34 cellular contexts compared by ENCODE assay signal in genomic region chr5:37905230-37905629, GRCh38.
"Had no signal": no experiment of that assay in that cellular context is flagged by ENCODE, and none has a peak within 500 bp of the region (broad histone marks: within the 10 kb centered on the region; RNA-seq: fewer than 3 reads in every experiment).

No MANE protein-coding gene starts in this region.

- H3K4me1 Mint-ChIP-seq: activated CD4-positive, alpha-beta T cell treated with anti-CD3 and anti-CD28 coated beads for 36 hours; activated CD4-positive, alpha-beta T cell treated with anti-CD3 and anti-CD28 coated beads, Interleukin-2, amount 10 ng/mL, durations not matched to agents 24 days and 14 days; activated CD8-positive, alpha-beta memory T cell treated with anti-CD3 and anti-CD28 coated beads, Interleukin-2, amount 10 ng/mL, durations not matched to agents 7 days and 5 days; activated naive CD4-positive, alpha-beta T cell treated with anti-CD3 and anti-CD28 coated beads, Interleukin-2, amount 50 U/mL, for 24 hours; activated naive CD8-positive, alpha-beta T cell treated with anti-CD3 and anti-CD28 coated beads for 36 hours had no signal

- H3K27ac Mint-ChIP-seq: activated CD4-positive, alpha-beta memory T cell treated with anti-CD3 and anti-CD28 coated beads for 36 hours; activated CD4-positive, alpha-beta T cell treated with anti-CD3 and anti-CD28 coated beads for 36 hours; activated CD4-positive, alpha-beta T cell treated with anti-CD3 and anti-CD28 coated beads, Interleukin-2, amount 10 ng/mL, durations not matched to agents 24 days and 14 days; activated CD8-positive, alpha-beta memory T cell treated with anti-CD3 and anti-CD28 coated beads, Interleukin-2, amount 10 ng/mL, durations not matched to agents 7 days and 5 days; activated CD8-positive, alpha-beta T cell treated with anti-CD3 and anti-CD28 coated beads, Interleukin-2, amount 10 ng/mL, durations not matched to agents 7 days and 5 days; activated naive CD4-positive, alpha-beta T cell treated with anti-CD3 and anti-CD28 coated beads for 36 hours; activated naive CD4-positive, alpha-beta T cell treated with anti-CD3 and anti-CD28 coated beads, Interleukin-2, amount 50 U/mL, for 24 hours; activated naive CD8-positive, alpha-beta T cell treated with anti-CD3 and anti-CD28 coated beads for 36 hours; activated naive CD8-positive, alpha-beta T cell treated with anti-CD3 and anti-CD28 coated beads, Interleukin-2, amount 50 U/mL, for 24 hours; activated T-helper 1 cell treated with anti-CD3 and anti-CD28 coated beads, Interleukin-12 subunit alpha, Interleukin-12 subunit beta, Interleukin-2, Interleukin-4 antibody, amounts not matched to agents 30 ng/mL and 10 ng/mL and 1 ng/mL, durations not matched to agents 14 hours and 24 hours and 36 hours; activated T-helper 2 cell treated with anti-CD3 and anti-CD28 coated beads, Interferon-gamma antibody, Interleukin-2, Interleukin-4, amounts not matched to agents 10 μg/mL and 5 μg/mL and 100 μg/mL, durations not matched to agents 14 hours and 24 hours and 36 hours; T-helper 2 cell treated with Interferon-gamma antibody and Interleukin-4, amounts not matched to agents 5 μg/mL and 100 μg/mL, for 36 hours had no signal

- H3K27me3 ChIP-seq: adrenal gland, body of pancreas, colonic mucosa, esophagus squamous epithelium, gastroesophageal sphincter had no signal

- ATAC-seq: activated CD4-positive, alpha-beta T cell treated with anti-CD3 and anti-CD28 coated beads for 36 hours; activated CD8-positive, alpha-beta memory T cell treated with anti-CD3 and anti-CD28 coated beads, Interleukin-2, amount 10 ng/mL, durations not matched to agents 7 days and 5 days; activated CD8-positive, alpha-beta T cell treated with anti-CD3 and anti-CD28 coated beads, Interleukin-2, amount 10 ng/mL, durations not matched to agents 7 days and 5 days; activated naive CD8-positive, alpha-beta T cell treated with anti-CD3 and anti-CD28 coated beads, Interleukin-2, amount 50 U/mL, for 24 hours; body of pancreas; gastroesophageal sphincter had no signal

- H3K4me3 Mint-ChIP-seq: activated CD4-positive, alpha-beta memory T cell treated with anti-CD3 and anti-CD28 coated beads for 36 hours; activated CD4-positive, alpha-beta T cell treated with anti-CD3 and anti-CD28 coated beads for 36 hours; activated CD4-positive, alpha-beta T cell treated with anti-CD3 and anti-CD28 coated beads, Interleukin-2, amount 10 ng/mL, durations not matched to agents 24 days and 14 days; activated CD8-positive, alpha-beta memory T cell treated with anti-CD3 and anti-CD28 coated beads, Interleukin-2, amount 10 ng/mL, durations not matched to agents 7 days and 5 days; activated CD8-positive, alpha-beta T cell treated with anti-CD3 and anti-CD28 coated beads, Interleukin-2, amount 10 ng/mL, durations not matched to agents 7 days and 5 days; activated naive CD4-positive, alpha-beta T cell treated with anti-CD3 and anti-CD28 coated beads for 36 hours; activated naive CD4-positive, alpha-beta T cell treated with anti-CD3 and anti-CD28 coated beads, Interleukin-2, amount 50 U/mL, for 24 hours; activated naive CD8-positive, alpha-beta T cell treated with anti-CD3 and anti-CD28 coated beads for 36 hours; activated naive CD8-positive, alpha-beta T cell treated with anti-CD3 and anti-CD28 coated beads, Interleukin-2, amount 50 U/mL, for 24 hours; activated T-helper 1 cell treated with anti-CD3 and anti-CD28 coated beads, Interleukin-12 subunit alpha, Interleukin-12 subunit beta, Interleukin-2, Interleukin-4 antibody, amounts not matched to agents 30 ng/mL and 10 ng/mL and 1 ng/mL, durations not matched to agents 14 hours and 24 hours and 36 hours; T-helper 2 cell treated with Interferon-gamma antibody and Interleukin-4, amounts not matched to agents 5 μg/mL and 100 μg/mL, for 36 hours had no signal

- H3K4me3 ChIP-seq: adrenal gland, body of pancreas, colonic mucosa, esophagus squamous epithelium, gastroesophageal sphincter had no signal

- H3K27ac ChIP-seq: adrenal gland, body of pancreas, colonic mucosa, epithelial cell of prostate, esophagus squamous epithelium, gastroesophageal sphincter, WERI-Rb-1 had no signal

- H3K36me3 Mint-ChIP-seq: activated CD4-positive, alpha-beta memory T cell treated with anti-CD3 and anti-CD28 coated beads for 36 hours; activated CD8-positive, alpha-beta memory T cell treated with anti-CD3 and anti-CD28 coated beads, Interleukin-2, amount 10 ng/mL, durations not matched to agents 7 days and 5 days; activated naive CD4-positive, alpha-beta T cell treated with anti-CD3 and anti-CD28 coated beads, Interleukin-2, amount 50 U/mL, for 24 hours; activated naive CD8-positive, alpha-beta T cell treated with anti-CD3 and anti-CD28 coated beads for 36 hours had no signal

- H3K36me3 ChIP-seq: adrenal gland, colonic mucosa, esophagus squamous epithelium, gastroesophageal sphincter, WERI-Rb-1 had no signal

- DNase-seq: activated CD4-positive, alpha-beta memory T cell treated with anti-CD3 and anti-CD28 coated beads for 36 hours; activated CD4-positive, alpha-beta T cell treated with anti-CD3 and anti-CD28 coated beads for 36 hours; activated CD4-positive, alpha-beta T cell treated with anti-CD3 and anti-CD28 coated beads, Interleukin-2, amount 10 ng/mL, durations not matched to agents 24 days and 14 days; activated CD4-positive, CD25-positive, alpha-beta regulatory T cell; activated CD4-positive, CD25-positive, alpha-beta regulatory T cell treated with anti-CD3 and anti-CD28 coated beads, Interleukin-2, amount 50 U/mL, for 72 hours; activated CD8-positive, alpha-beta memory T cell treated with anti-CD3 and anti-CD28 coated beads, Interleukin-2, amount 10 ng/mL, durations not matched to agents 7 days and 5 days; activated CD8-positive, alpha-beta memory T cell treated with anti-CD3 and anti-CD28 coated beads, Interleukin-2, amount 50 U/mL, for 4 hours; activated CD8-positive, alpha-beta T cell treated with anti-CD3 and anti-CD28 coated beads, Interleukin-2, amount 10 ng/mL, durations not matched to agents 7 days and 5 days; activated effector memory CD4-positive, alpha-beta T cell treated with anti-CD3 and anti-CD28 coated beads, Interleukin-2, amount 50 U/mL, for 16 hours; activated naive CD4-positive, alpha-beta T cell treated with anti-CD3 and anti-CD28 coated beads for 36 hours; activated naive CD8-positive, alpha-beta T cell treated with anti-CD3 and anti-CD28 coated beads for 36 hours; activated naive CD8-positive, alpha-beta T cell treated with anti-CD3 and anti-CD28 coated beads, Interleukin-2, amount 50 U/mL, for 24 hours; activated T-cell treated with anti-CD3 and anti-CD28 coated beads, Interleukin-2, amount 50 U/mL, for 1 hour; activated T-cell treated with anti-CD3 and anti-CD28 coated beads, Interleukin-2, amount 50 U/mL, for 48 hours; adrenal gland; amygdala; aorta; body of pancreas; caudate nucleus; cerebellar nuclear complex; colonic mucosa; effector CD8-positive, alpha-beta T cell; esophagus squamous epithelium; foreskin melanocyte; head of caudate nucleus; hippocampal formation; T1000; WERI-Rb-1 had no signal

- H3K9me3 Mint-ChIP-seq: activated CD4-positive, alpha-beta T cell treated with anti-CD3 and anti-CD28 coated beads, Interleukin-2, amount 10 ng/mL, durations not matched to agents 24 days and 14 days; activated T-helper 2 cell treated with anti-CD3 and anti-CD28 coated beads, Interferon-gamma antibody, Interleukin-2, Interleukin-4, amounts not matched to agents 10 μg/mL and 5 μg/mL and 100 μg/mL, durations not matched to agents 14 hours and 24 hours and 36 hours; T-helper 2 cell treated with Interferon-gamma antibody and Interleukin-4, amounts not matched to agents 5 μg/mL and 100 μg/mL, for 36 hours had no signal

- H3K4me1 ChIP-seq: adrenal gland, body of pancreas, colonic mucosa, esophagus squamous epithelium had no signal

- H3K9me3 ChIP-seq: adrenal gland, body of pancreas, colonic mucosa, esophagus squamous epithelium, gastroesophageal sphincter had no signal
